11 cellular contexts compared by ENCODE assay signal in the genomic region with DNA sequence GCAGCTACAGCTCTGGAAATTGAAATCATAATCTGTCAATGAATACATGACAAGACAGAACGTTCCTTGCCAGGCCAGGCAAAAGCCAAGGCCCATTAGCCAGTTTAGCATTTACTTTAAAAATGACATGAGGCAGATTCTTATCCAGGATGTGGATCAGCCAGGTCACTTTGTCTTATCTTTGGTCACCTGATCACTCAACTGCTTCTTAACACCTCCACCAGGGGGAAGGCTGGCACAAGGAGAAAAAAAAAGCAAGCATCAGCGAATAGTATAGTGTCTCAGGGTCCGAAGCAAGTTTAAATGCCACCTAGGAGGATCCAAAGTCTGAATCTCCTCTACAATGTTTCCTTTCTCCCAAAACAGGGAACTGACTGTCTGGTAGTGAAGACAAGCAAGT. TPM values are rescaled to one million over a fixed set of nuclear protein-coding genes. Genes with fewer than 3 reads are reported as not detected.
DNase-seq lines count a peak whose midpoint lies in the region; ATAC-seq and TF ChIP-seq lines count a peak whose summit lies in the region.
"Had no signal": no experiment of that assay in that cellular context is flagged by ENCODE, and none has a peak within 500 bp of the region (broad histone marks: within the 10 kb centered on the region; RNA-seq: fewer than 3 reads in every experiment).

No MANE protein-coding gene starts in this region.

- H3K4me3 Mint-ChIP-seq in naive thymus-derived CD4-positive, alpha-beta T cell, result no peak overlapping the region

- H3K9me3 Mint-ChIP-seq in naive thymus-derived CD4-positive, alpha-beta T cell, result peaks cover 0 to 2% (median 0%) of the 10 kb centered on the region in 11 donors

- H3K4me3 ChIP-seq in astrocyte of the cerebellum (ENCODE audit: low read depth, low read length), result no peak overlapping the region
- no peak overlapping the region for H3K4me3 ChIP-seq in naive thymus-derived CD4-positive, alpha-beta T cell (ENCODE audit: low read length)
- H3K4me3 ChIP-seq: thoracic aorta had no signal

- H3K27me3 Mint-ChIP-seq in naive thymus-derived CD4-positive, alpha-beta T cell, result peaks cover 0 to 12% (median 4%) of the 10 kb centered on the region in 5 donors

- in situ Hi-C loops in Caki2 (cut with HindIII; ENCODE audit: low pct_unique_long_range_greater_than_20kb, low sequenced_read_pairs) (no loop called here), astrocyte of the cerebellum (cut with HindIII; ENCODE audit: low sequenced_read_pairs) (no loop called here)

- CTCF ChIA-PET in naive thymus-derived CD4-positive, alpha-beta T cell (lab: Charles Lee), result interaction anchor here (0.7 to 3.4 kb wide), 15 partner anchors 12 to 105 kb away, joined by 3 to 36 read pairs (median 4); no protein-coding TSS in a partner anchor

- no peaks in the 10 kb centered on the region for H3K9me3 ChIP-seq in naive thymus-derived CD4-positive, alpha-beta T cell (ENCODE audit: control insufficient read depth in 2 of 3, low read length in 3 of 3)
- H3K9me3 ChIP-seq: thoracic aorta had no signal

- H3K27me3 ChIP-seq in naive thymus-derived CD4-positive, alpha-beta T cell (ENCODE audit: control insufficient read depth in 2 of 2, insufficient read depth in 2 of 2, low read length in 2 of 2), result no peaks in the 10 kb centered on the region

- no peaks in the 10 kb centered on the region for H3K36me3 ChIP-seq in naive thymus-derived CD4-positive, alpha-beta T cell (ENCODE audit: control insufficient read depth in 2 of 3, insufficient read depth in 3 of 3, low read length in 3 of 3)
- H3K36me3 ChIP-seq: thoracic aorta had no signal

- peaks cover 0 to 4% of the 10 kb centered on the region in 2 donors for H3K4me1 ChIP-seq in naive thymus-derived CD4-positive, alpha-beta T cell (ENCODE audit: control insufficient read depth in 2 of 2, insufficient read depth in 2 of 2, low read length in 2 of 2)

- H3K27ac ChIP-seq in naive thymus-derived CD4-positive, alpha-beta T cell (ENCODE audit: low read depth, low read length), result no peak overlapping the region
- H3K27ac ChIP-seq: thoracic aorta had no signal

- peak; percentile 63 for ATAC-seq in GM19467 (IDR thresholded peaks at IDR 0.05; ENCODE audit: unreplicated experiment)
- ATAC-seq in naive thymus-derived CD4-positive, alpha-beta T cell, result peak; percentile 80
- ATAC-seq in HG03097 (IDR thresholded peaks at IDR 0.05; ENCODE audit: low FRiP score, unreplicated experiment), result no peak
- no peak for ATAC-seq in HG03571 (IDR thresholded peaks at IDR 0.05; ENCODE audit: unreplicated experiment)

- H3K36me3 Mint-ChIP-seq in naive thymus-derived CD4-positive, alpha-beta T cell, result no peaks in the 10 kb centered on the region

- intact Hi-C loops in naive thymus-derived CD4-positive, alpha-beta T cell (cut with micrococcal nuclease), result loop anchor here (1.0 to 2.0 kb wide), 4 partner anchors 62 to 95 kb away; no protein-coding TSS in a partner anchor

- peaks cover 0 to 6% (median 4%) of the 10 kb centered on the region in 7 donors for H3K4me1 Mint-ChIP-seq in naive thymus-derived CD4-positive, alpha-beta T cell

- peak; percentile 38 for TF ChIP-seq CTCF in astrocyte of the cerebellum (IDR thresholded peaks at IDR 0.05; ENCODE audit: low read depth, low read length, missing control alignments)

- POLR2A ChIA-PET in naive thymus-derived CD4-positive, alpha-beta T cell (lab: Charles Lee), result interaction anchor here (0.6 to 1.1 kb wide), 2 partner anchors 90 to 100 kb away, joined by 3 read pairs; no protein-coding TSS in a partner anchor

- H3K27ac Mint-ChIP-seq in naive thymus-derived CD4-positive, alpha-beta T cell, result peak overlapping the region in 2 of 9 donors; percentile 23 to 57

- DNase-seq in Caki2 (ENCODE audit: low read depth) (peak; percentile 14), NCI-H2107 (lab: John Stamatoyannopoulos, UW) (peak; percentile 0), astrocyte of the cerebellum (ENCODE audit: low read depth) (no peak)
- DNase-seq in naive thymus-derived CD4-positive, alpha-beta T cell, result peak in 7 of 9 donors; percentile 13 to 66 (median 54)
- DNase-seq in stimulated activated CD8-positive, alpha-beta memory T cell treated with anti-CD3 and anti-CD28 coated beads, Interleukin-4, amount 100 ng/mL, for 48 hours, result no peak

RNA-seq across cellular contexts. Expression of a gene that starts 18.8 kb away (rescaled TPM):
- not detected in 2 replicates for total RNA-seq in Caki2 (2014; rRNA removed; shearing (Covaris generic); ENCODE audit: low replicate concordance)
- total RNA-seq in naive thymus-derived CD4-positive, alpha-beta T cell, result not detected
- not detected for polyA plus RNA-seq in naive thymus-derived CD4-positive, alpha-beta T cell
- total RNA-seq: glomerular endothelial cell, LHCN-M2, thoracic aorta had no signal

Comparison
In these comparisons a context has a peak if more than half of its experiments do, and no peak if none do; other contexts are left out.
1. DNase-seq: peak in Caki2 (single experiment), NCI-H2107 (single experiment) and naive thymus-derived CD4-positive, alpha-beta T cell (7 of 9); none in astrocyte of the cerebellum (single experiment) and stimulated activated CD8-positive, alpha-beta memory T cell treated with anti-CD3 and anti-CD28 coated beads, Interleukin-4, amount 100 ng/mL, for 48 hours (single experiment).
2. ATAC-seq: peak in GM19467 (single experiment) and naive thymus-derived CD4-positive, alpha-beta T cell (single experiment); none in HG03097 (single experiment) and HG03571 (single experiment).